In genomic region chr3:149489060-149489690, GRCh38 we compare ENCODE assay signal across 10 cellular contexts. TPM values are rescaled to one million over a fixed set of nuclear protein-coding genes. Genes with fewer than 3 reads are reported as not detected.
A peak's percentile ranks its signal among the peaks of the same experiment; 100 is the strongest.
DNase-seq lines count a peak whose midpoint lies in the region; ATAC-seq and TF ChIP-seq lines count a peak whose summit lies in the region.
"Had no signal": no experiment of that assay in that cellular context is flagged by ENCODE, and none has a peak within 500 bp of the region (broad histone marks: within the 10 kb centered on the region; RNA-seq: fewer than 3 reads in every experiment).

No MANE protein-coding gene starts in this region.

- no peak overlapping the region for H3K27ac ChIP-seq in Karpas-422 (ENCODE audit: low read length)
- H3K27ac ChIP-seq in mammary epithelial cell (ENCODE audit: insufficient read depth, low read depth, low read length), result no peak overlapping the region
- no peak overlapping the region for H3K27ac ChIP-seq in osteoblast (ENCODE audit: low read depth, low read length)

- H4K20me1 ChIP-seq in Karpas-422 (ENCODE audit: insufficient read depth, low read depth, low read length) (no peaks in the 10 kb centered on the region), mammary epithelial cell (ENCODE audit: insufficient read depth, low read length) (no peaks in the 10 kb centered on the region), osteoblast (ENCODE audit: insufficient read depth, low read length) (no peaks in the 10 kb centered on the region)

- no peaks in the 10 kb centered on the region for H3K27me3 ChIP-seq in Karpas-422 (ENCODE audit: low read length)
- H3K27me3 ChIP-seq in mammary epithelial cell (ENCODE audit: insufficient read depth, low read length), result no peaks in the 10 kb centered on the region
- H3K27me3 ChIP-seq in osteoblast (ENCODE audit: insufficient read depth, low read length), result no peaks in the 10 kb centered on the region

- H3K36me3 ChIP-seq in Karpas-422 (ENCODE audit: insufficient read depth, low read length), result no peaks in the 10 kb centered on the region
- H3K36me3 ChIP-seq in mammary epithelial cell (ENCODE audit: insufficient read depth, low read length), result no peaks in the 10 kb centered on the region
- H3K36me3 ChIP-seq in osteoblast (ENCODE audit: insufficient read depth, low read length), result no peaks in the 10 kb centered on the region

- DNase-seq in NCI-H526 (lab: John Stamatoyannopoulos, UW), result peak; percentile 7 to 47
- DNase-seq in NCI-H526 treated with DMSO at 0.1 percent for 48 hours (lab: John Stamatoyannopoulos, UW), result no peak
- peak; percentile 52 for DNase-seq in Karpas-422
- DNase-seq in mammary epithelial cell, result no peak
- no peak for DNase-seq in osteoblast (ENCODE audit: insufficient read length, low spot score, missing footprints)
- DNase-seq in GOT3 (lab: John Stamatoyannopoulos, UW), result no peak
- DNase-seq in HK-2 (ENCODE audit: unreplicated experiment), result no peak

- intact Hi-C loops in mammary epithelial cell (cut with micrococcal nuclease), result loop anchor here (2.0 kb wide), 1 partner anchor 136 kb away; no protein-coding TSS in a partner anchor

- WGBS in mammary epithelial cell (ENCODE audit: low coverage, missing lambda C conversion rate), result 72% methylated on average over 6 of the region's 6 CpGs

- BruUV-seq in mammary epithelial cell (replicated peaks; lab: Mats Ljungman, UMichigan), result no TSS peak

- H3K9ac ChIP-seq in Karpas-422 (ENCODE audit: low read length) (no peak overlapping the region), mammary epithelial cell (ENCODE audit: insufficient read depth, low read length) (no peak overlapping the region)

- no peak overlapping the region for H2AFZ ChIP-seq in Karpas-422 (ENCODE audit: low read length)
- no peak overlapping the region for H2AFZ ChIP-seq in mammary epithelial cell (ENCODE audit: low read depth, low read length)
- peak overlapping the region; percentile 12 for H2AFZ ChIP-seq in osteoblast (ENCODE audit: low read length)

- CTCF ChIA-PET in mammary epithelial cell (lab: Charles Lee; ENCODE audit: low non-redundant PET), result interaction anchor here (1.0 kb wide), 1 partner anchor 134 kb away, joined by 4 read pairs; no protein-coding TSS in a partner anchor

- dilution Hi-C loops in mammary epithelial cell (cut with HindIII; ENCODE audit: low sequenced_read_pairs), result no loop called here

- no peaks in the 10 kb centered on the region for H3K9me3 ChIP-seq in Karpas-422 (ENCODE audit: low read length)
- no peaks in the 10 kb centered on the region for H3K9me3 ChIP-seq in mammary epithelial cell (replicated peaks; ENCODE audit: insufficient read depth, low read length)
- H3K9me3 ChIP-seq in osteoblast (ENCODE audit: low read depth, low read length), result no peaks in the 10 kb centered on the region

- H3K4me3 ChIP-seq in Karpas-422 (ENCODE audit: low read length), result no peak overlapping the region
- H3K4me3 ChIP-seq in mammary epithelial cell (replicated peaks in 1 of 3; ENCODE audit: insufficient read depth in 1 of 3, low read depth in 2 of 3, low read length in 3 of 3), result no peak overlapping the region
- no peak overlapping the region for H3K4me3 ChIP-seq in osteoblast (ENCODE audit: insufficient read depth, low read length)

- H3K79me2 ChIP-seq in Karpas-422 (ENCODE audit: low read length) (no peaks in the 10 kb centered on the region), mammary epithelial cell (ENCODE audit: insufficient read depth, low read length) (no peaks in the 10 kb centered on the region), osteoblast (ENCODE audit: insufficient read depth, low read length) (no peaks in the 10 kb centered on the region)

- peak; percentile 57 to 61 for TF ChIP-seq CTCF in mammary epithelial cell (conservative IDR thresholded peaks at IDR 0.05 in 1 of 2, IDR thresholded peaks at IDR 0.05 in 1 of 2; ENCODE audit: extremely low read depth in 1 of 2, insufficient read depth in 1 of 2, low read depth in 1 of 2, low read length in 2 of 2)
- peak; percentile 78 for TF ChIP-seq CTCF in osteoblast (IDR thresholded peaks at IDR 0.05; ENCODE audit: extremely low read depth, low read depth, low read length)

- no peak overlapping the region for H3K4me2 ChIP-seq in Karpas-422 (ENCODE audit: low read depth, low read length, poor library complexity, severe bottlenecking)
- H3K4me2 ChIP-seq in mammary epithelial cell (ENCODE audit: insufficient read depth, low read depth, low read length), result no peak overlapping the region
- no peak overlapping the region for H3K4me2 ChIP-seq in osteoblast (ENCODE audit: insufficient read depth, low read length)

- H3K9me2 ChIP-seq in Karpas-422 (replicated peaks; ENCODE audit: insufficient read depth, low read length), result no peaks in the 10 kb centered on the region

- no peaks in the 10 kb centered on the region for H3K4me1 ChIP-seq in Karpas-422 (ENCODE audit: low read length)
- H3K4me1 ChIP-seq in mammary epithelial cell (ENCODE audit: insufficient read depth, low read length), result no peaks in the 10 kb centered on the region
- H3K4me1 ChIP-seq in osteoblast (ENCODE audit: insufficient read depth, low read length), result peaks cover 2% of the 10 kb centered on the region

- ATAC-seq in HG02884 (IDR thresholded peaks at IDR 0.05; ENCODE audit: unreplicated experiment), result no peak

- in situ Hi-C loops in mammary epithelial cell (cut with MboI; ENCODE audit: low sequenced_read_pairs in 2 of 2), result loop anchor here (10.0 to 25.0 kb wide), 3 partner anchors 214 to 527 kb away; no protein-coding TSS in a partner anchor

RNA-seq across cellular contexts. Expression of gene TM4SF4, which starts 14.7 kb away (rescaled TPM):
- total RNA-seq in Karpas-422 (2014; rRNA removed; shearing (Covaris generic); ENCODE audit: low replicate concordance), result not detected in 2 replicates
- not detected for total RNA-seq in mammary epithelial cell
- polyA plus RNA-seq in mammary epithelial cell, result not detected
- polyA minus RNA-seq in mammary epithelial cell, result not detected
- under 0.01 TPM in 1 of 2 replicates, not detected in the other for total RNA-seq in osteoblast
- total RNA-seq: pulmonary artery endothelial cell; T-helper 1 cell treated with Interleukin-12 subunit alpha and Interleukin-12 subunit beta and Interleukin-4 antibody, amounts not matched to agents 30 ng/mL and 1 ng/mL, for 36 hours had no signal

Comparison
In these comparisons a context has a peak if more than half of its experiments do, and no peak if none do; other contexts are left out.
1. DNase-seq: peak in NCI-H526 (2 of 2) and Karpas-422 (single experiment); none in NCI-H526 treated with DMSO at 0.1 percent for 48 hours (single experiment), mammary epithelial cell (single experiment), osteoblast (single experiment), GOT3 (single experiment) and HK-2 (single experiment).